ENCODE assay signal across 12 cellular contexts in genomic region chr6:155247618-155248017, GRCh38. TPM values are rescaled to one million over a fixed set of nuclear protein-coding genes. Genes with fewer than 3 reads are reported as not detected.
DNase-seq lines count a peak whose midpoint lies in the region; ATAC-seq and TF ChIP-seq lines count a peak whose summit lies in the region.
"Had no signal": no experiment of that assay in that cellular context is flagged by ENCODE, and none has a peak within 500 bp of the region (broad histone marks: within the 10 kb centered on the region; RNA-seq: fewer than 3 reads in every experiment).

No MANE protein-coding gene starts in this region.

- H3K4me1 Mint-ChIP-seq in nephron progenitor cell, result peaks cover 5% of the 10 kb centered on the region

- POLR2A ChIA-PET in RWPE1 (lab: Yijun Ruan, JAX; ENCODE audit: low non-redundant PET), result no interaction called here

- no peak overlapping the region for H3K4me3 Mint-ChIP-seq in nephron progenitor cell
- H3K4me3 Mint-ChIP-seq: T-helper 1 cell treated with Interleukin-12 subunit alpha and Interleukin-12 subunit beta and Interleukin-4 antibody, amounts not matched to agents 30 μg/mL and 1 μg/mL, for 36 hours had no signal

- TF ChIP-seq POLR2A in sigmoid colon (IDR thresholded peaks at IDR 0.05), result no peak

- no peak overlapping the region for H2AFZ ChIP-seq in GM23248

- H3K4me1 ChIP-seq in GM23248 (ENCODE audit: insufficient read depth), result no peaks in the 10 kb centered on the region
- peaks cover 0 to 23% (median 10%) of the 10 kb centered on the region in 4 donors for H3K4me1 ChIP-seq in sigmoid colon

- H3K27me3 ChIP-seq in GM23248 (replicated peaks; ENCODE audit: insufficient read depth) (no peaks in the 10 kb centered on the region), sigmoid colon (no peaks in the 10 kb centered on the region)

- H3F3A ChIP-seq in GM23248 (ENCODE audit: insufficient read depth), result no peaks in the 10 kb centered on the region

- no peaks in the 10 kb centered on the region for H3K9me3 Mint-ChIP-seq in nephron progenitor cell
- H3K9me3 Mint-ChIP-seq: T-helper 1 cell treated with Interleukin-12 subunit alpha and Interleukin-12 subunit beta and Interleukin-4 antibody, amounts not matched to agents 30 μg/mL and 1 μg/mL, for 36 hours had no signal

- intact Hi-C loops in sigmoid colon (cut with DNase I), result loop anchor here (1.0 to 10.0 kb wide), 4 partner anchors 70 to 573 kb away; no protein-coding TSS in a partner anchor

- 88% methylated on average over 5 of the region's 5 CpGs for WGBS in GM23248 (ENCODE audit: low coverage in 1 of 2, low lambda C conversion rate in 2 of 2, missing lambda C conversion rate in 2 of 2), 2 experiments
- WGBS in sigmoid colon, 2 donors, result 90 to 96% methylated on average over 5 of the region's 5 CpGs

- no peaks in the 10 kb centered on the region for H3K79me2 ChIP-seq in GM23248 (ENCODE audit: insufficient read depth)

- in situ Hi-C loops in GM23248 (cut with MboI), result loop anchor here (5.0 to 10.0 kb wide), 2 partner anchors 70 to 323 kb away; no protein-coding TSS in a partner anchor

- no peak for ATAC-seq in HG03135 (IDR thresholded peaks at IDR 0.05; ENCODE audit: unreplicated experiment)
- no peak for ATAC-seq in GM21367 (IDR thresholded peaks at IDR 0.05; ENCODE audit: unreplicated experiment)

- TF ChIP-seq CTCF in RWPE1 (conservative IDR thresholded peaks at IDR 0.05; ENCODE audit: low read depth), result no peak
- no peak for TF ChIP-seq CTCF in sigmoid colon (IDR thresholded peaks at IDR 0.05)
- no peak for TF ChIP-seq CTCF in nephron progenitor cell (IDR thresholded peaks at IDR 0.05)

- TF ChIP-seq EP300 in sigmoid colon (IDR thresholded peaks at IDR 0.05), result no peak

- no peak overlapping the region for H3K9ac ChIP-seq in GM23248

- no peak overlapping the region for H3K4me3 ChIP-seq in GM23248
- H3K4me3 ChIP-seq in sigmoid colon, result peak overlapping the region in 1 of 4 donors; percentile 11

- no peaks in the 10 kb centered on the region for H4K20me1 ChIP-seq in GM23248 (ENCODE audit: insufficient read depth)

- H3K27ac Mint-ChIP-seq in nephron progenitor cell, result no peak overlapping the region
- H3K27ac Mint-ChIP-seq: T-helper 1 cell treated with Interleukin-12 subunit alpha and Interleukin-12 subunit beta and Interleukin-4 antibody, amounts not matched to agents 30 μg/mL and 1 μg/mL, for 36 hours had no signal

- H3K27me3 Mint-ChIP-seq in nephron progenitor cell (ENCODE audit: low read depth, poor library complexity), result no peaks in the 10 kb centered on the region

- H3K27ac ChIP-seq in GM23248 (no peak overlapping the region), RWPE1 (peak overlapping the region; percentile 56), sigmoid colon (peak overlapping the region; percentile 48 to 83 (median 72))

- H3K4me2 ChIP-seq in GM23248 (ENCODE audit: unreplicated experiment), result no peak overlapping the region

- DNase-seq in GM23248, result peak; percentile 2
- peak; percentile 90 for DNase-seq in RWPE1 (ENCODE audit: low spot score)
- peak; percentile 77 for DNase-seq in fibroblast of peridontal ligament (ENCODE audit: extremely low read depth)
- DNase-seq in sigmoid colon, result no peak
- DNase-seq in GOT3 (lab: John Stamatoyannopoulos, UW), result no peak
- DNase-seq in nephron progenitor cell, result no peak
- DNase-seq: NCI-H1417 treated with DMSO at 0.1 percent for 48 hours; NK-92 treated with Interleukin-12 subunit alpha and Interleukin-12 subunit beta, amount 100 ng/mL, for 24 hours had no signal

- H3K9me3 ChIP-seq in GM23248 (ENCODE audit: low read depth) (no peaks in the 10 kb centered on the region), sigmoid colon (no peaks in the 10 kb centered on the region)

- H3K36me3 ChIP-seq in GM23248 (ENCODE audit: low read depth), result 0 out of 2 replicates have a peak, but pooled peaks cover 3% of the 10 kb centered on the region
- peaks cover 0 to 17% (median 0%) of the 10 kb centered on the region in 4 donors for H3K36me3 ChIP-seq in sigmoid colon

- peaks cover 25% of the 10 kb centered on the region for H3K36me3 Mint-ChIP-seq in nephron progenitor cell (ENCODE audit: low read depth)

- no peaks in the 10 kb centered on the region for H3K9me2 ChIP-seq in GM23248 (ENCODE audit: insufficient read depth)

- CTCF ChIA-PET in RWPE1 (lab: Yijun Ruan, JAX), result interaction anchor here (1.2 to 1.8 kb wide), 3 partner anchors 65 to 320 kb away, joined by 7 to 35 read pairs (median 7); no protein-coding TSS in a partner anchor

RNA-seq across cellular contexts. Expression of gene CLDN20, which starts 16.2 kb away (rescaled TPM):
- not detected in 2 replicates for total RNA-seq in GM23248 (2014; rRNA removed; shearing (Covaris generic))
- not detected in 2 replicates for polyA plus RNA-seq in GM23248 (2016; fragmentation: Nextera tagmentation; extraction: Ambion mirVana)
- not detected for total RNA-seq in sigmoid colon
- polyA plus RNA-seq in sigmoid colon, result not detected
- total RNA-seq: temporal lobe had no signal

Comparison
In these comparisons a context has a peak if more than half of its experiments do, and no peak if none do; other contexts are left out.
1. DNase-seq: peak in GM23248 (single experiment), RWPE1 (single experiment) and fibroblast of peridontal ligament (single experiment); none in sigmoid colon (single experiment), GOT3 (single experiment) and nephron progenitor cell (single experiment).